Comparison of ENCODE assay signal across 17 cellular contexts in the genomic region with DNA sequence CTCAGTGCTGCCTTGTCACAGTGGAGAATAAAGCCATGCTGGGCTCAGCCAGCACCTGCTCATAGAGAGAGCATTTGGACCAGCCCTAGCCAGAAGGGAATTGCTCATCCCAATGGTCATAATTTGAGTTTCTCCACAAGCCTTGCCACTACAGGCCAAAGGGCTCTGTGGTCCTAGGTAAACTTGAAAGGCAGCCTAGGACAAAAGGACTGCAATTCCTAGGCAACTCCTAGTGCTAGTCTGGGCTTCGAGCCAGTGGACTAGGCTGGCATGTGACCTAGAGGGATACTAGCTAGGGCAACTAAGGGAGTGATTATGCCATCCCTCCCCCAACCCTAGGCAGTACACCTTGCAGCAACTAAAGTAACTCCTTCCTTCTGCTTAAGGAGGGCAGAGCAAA.
A peak's percentile ranks its signal among the peaks of the same experiment; 100 is the strongest.
DNase-seq lines count a peak whose midpoint lies in the region; ATAC-seq and TF ChIP-seq lines count a peak whose summit lies in the region.
"Had no signal": no experiment of that assay in that cellular context is flagged by ENCODE, and none has a peak within 500 bp of the region (broad histone marks: within the 10 kb centered on the region; RNA-seq: fewer than 3 reads in every experiment).

No MANE protein-coding gene starts in this region.

- no peak overlapping the region for H3K27ac ChIP-seq in left lung
- H3K27ac ChIP-seq in upper lobe of right lung: no peak overlapping the region

- H3K27me3 Mint-ChIP-seq in brain: peaks cover 13% of the 10 kb centered on the region
- no peaks in the 10 kb centered on the region for H3K27me3 Mint-ChIP-seq in activated CD8-positive, alpha-beta memory T cell treated with anti-CD3 and anti-CD28 coated beads, Interleukin-2, amount 10 ng/mL, durations not matched to agents 7 days and 5 days
- H3K27me3 Mint-ChIP-seq: CD4-positive, CD25-positive, alpha-beta regulatory T cell; naive B cell had no signal

- intact Hi-C loops in Right ventricle myocardium superior (cut with DNase I) (no loop called here), cardiac septum (cut with DNase I) (no loop called here), left lung (cut with DNase I) (no loop called here), upper lobe of right lung (cut with DNase I) (no loop called here)

- H3K9me3 ChIP-seq in left lung (peaks cover 0 to 27% of the 10 kb centered on the region in 2 donors), upper lobe of right lung (no peaks in the 10 kb centered on the region)

- peak overlapping the region in 3 of 5 experiments; percentile 6 to 14 (median 11) for H3K27ac Mint-ChIP-seq in brain
- no peak overlapping the region for H3K27ac Mint-ChIP-seq in activated CD8-positive, alpha-beta memory T cell treated with anti-CD3 and anti-CD28 coated beads, Interleukin-2, amount 10 ng/mL, durations not matched to agents 7 days and 5 days
- H3K27ac Mint-ChIP-seq: activated naive CD8-positive, alpha-beta T cell; CD4-positive, CD25-positive, alpha-beta regulatory T cell; naive B cell had no signal

- no peaks in the 10 kb centered on the region for H3K4me1 ChIP-seq in left lung
- H3K4me1 ChIP-seq in upper lobe of right lung: no peaks in the 10 kb centered on the region

- ATAC-seq in Right ventricle myocardium superior (ENCODE audit: poor library complexity): peak; percentile 92
- peak; percentile 97 for ATAC-seq in left lung
- peak; percentile 89 for ATAC-seq in upper lobe of right lung
- ATAC-seq in activated CD8-positive, alpha-beta memory T cell treated with anti-CD3 and anti-CD28 coated beads, Interleukin-2, amount 10 ng/mL, durations not matched to agents 7 days and 5 days: no peak
- ATAC-seq: activated T-cell treated with anti-CD3 and anti-CD28 coated beads, Interleukin-2, amount 50 U/mL, for 4 hours had no signal

- DNase-seq in Right ventricle myocardium superior: peak; percentile 57
- no peak for DNase-seq in cardiac septum (ENCODE audit: low spot score)
- DNase-seq in left lung: peak in 1 of 2 donors; percentile 73
- peak; percentile 65 for DNase-seq in upper lobe of right lung
- DNase-seq in globus pallidus (ENCODE audit: low spot score): no peak
- no peak for DNase-seq in cerebellum (ENCODE audit: low spot score)
- DNase-seq in activated CD8-positive, alpha-beta memory T cell treated with anti-CD3 and anti-CD28 coated beads, Interleukin-2, amount 10 ng/mL, durations not matched to agents 7 days and 5 days: no peak
- DNase-seq: ACHN; activated CD4-positive, alpha-beta T cell treated with anti-CD3 and anti-CD28 coated beads, Interleukin-2, amount 50 U/mL, for 4 hours; activated T-cell treated with anti-CD3 and anti-CD28 coated beads, Interleukin-2, amount 50 U/mL, for 4 hours; CD4-positive, CD25-positive, alpha-beta regulatory T cell; Karpas-422; naive B cell; NCI-H187; posterior cingulate gyrus had no signal

- H3K27me3 ChIP-seq in left lung: no peaks in the 10 kb centered on the region
- no peaks in the 10 kb centered on the region for H3K27me3 ChIP-seq in upper lobe of right lung

- CTCF ChIA-PET in activated CD8-positive, alpha-beta memory T cell treated with anti-CD3 and anti-CD28 coated beads, Interleukin-2, amount 10 ng/mL, durations not matched to agents 7 days and 5 days (lab: Charles Lee): no interaction called here

- no peaks in the 10 kb centered on the region for H3K36me3 ChIP-seq in left lung
- no peaks in the 10 kb centered on the region for H3K36me3 ChIP-seq in upper lobe of right lung

- peaks cover 11 to 38% (median 21%) of the 10 kb centered on the region in 5 experiments for H3K9me3 Mint-ChIP-seq in brain
- peaks cover 16% of the 10 kb centered on the region for H3K9me3 Mint-ChIP-seq in activated CD8-positive, alpha-beta memory T cell treated with anti-CD3 and anti-CD28 coated beads, Interleukin-2, amount 10 ng/mL, durations not matched to agents 7 days and 5 days (ENCODE audit: low read depth)

- no peak overlapping the region for H3K4me3 ChIP-seq in left lung
- no peak overlapping the region for H3K4me3 ChIP-seq in upper lobe of right lung

- H3K4me1 Mint-ChIP-seq in brain: peaks cover 9% of the 10 kb centered on the region
- no peaks in the 10 kb centered on the region for H3K4me1 Mint-ChIP-seq in activated CD8-positive, alpha-beta memory T cell treated with anti-CD3 and anti-CD28 coated beads, Interleukin-2, amount 10 ng/mL, durations not matched to agents 7 days and 5 days
- H3K4me1 Mint-ChIP-seq: CD4-positive, CD25-positive, alpha-beta regulatory T cell; naive B cell had no signal

- TF ChIP-seq CTCF in brain (conservative IDR thresholded peaks at IDR 0.05) (no peak), left lung (IDR thresholded peaks at IDR 0.05) (no peak), upper lobe of right lung (IDR thresholded peaks at IDR 0.05) (no peak)

- H3K4me3 Mint-ChIP-seq in brain: no peak overlapping the region
- no peak overlapping the region for H3K4me3 Mint-ChIP-seq in activated CD8-positive, alpha-beta memory T cell treated with anti-CD3 and anti-CD28 coated beads, Interleukin-2, amount 10 ng/mL, durations not matched to agents 7 days and 5 days
- H3K4me3 Mint-ChIP-seq: activated naive CD8-positive, alpha-beta T cell; activated T-cell treated with anti-CD3 and anti-CD28 coated beads, Interleukin-2, amount 50 U/mL, for 4 hours; CD4-positive, CD25-positive, alpha-beta regulatory T cell; naive B cell had no signal

- H3K36me3 Mint-ChIP-seq in brain: no peaks in the 10 kb centered on the region
- no peaks in the 10 kb centered on the region for H3K36me3 Mint-ChIP-seq in activated CD8-positive, alpha-beta memory T cell treated with anti-CD3 and anti-CD28 coated beads, Interleukin-2, amount 10 ng/mL, durations not matched to agents 7 days and 5 days
- H3K36me3 Mint-ChIP-seq: activated naive CD8-positive, alpha-beta T cell; CD4-positive, CD25-positive, alpha-beta regulatory T cell had no signal

Comparison
In these comparisons a context has a peak if more than half of its experiments do, and no peak if none do; other contexts are left out.
1. DNase-seq: peak in Right ventricle myocardium superior (single experiment) and upper lobe of right lung (single experiment); none in cardiac septum (single experiment), globus pallidus (single experiment), cerebellum (single experiment) and activated CD8-positive, alpha-beta memory T cell treated with anti-CD3 and anti-CD28 coated beads, Interleukin-2, amount 10 ng/mL, durations not matched to agents 7 days and 5 days (single experiment).